1 cellular context compared by ENCODE assay signal in the genomic region with DNA sequence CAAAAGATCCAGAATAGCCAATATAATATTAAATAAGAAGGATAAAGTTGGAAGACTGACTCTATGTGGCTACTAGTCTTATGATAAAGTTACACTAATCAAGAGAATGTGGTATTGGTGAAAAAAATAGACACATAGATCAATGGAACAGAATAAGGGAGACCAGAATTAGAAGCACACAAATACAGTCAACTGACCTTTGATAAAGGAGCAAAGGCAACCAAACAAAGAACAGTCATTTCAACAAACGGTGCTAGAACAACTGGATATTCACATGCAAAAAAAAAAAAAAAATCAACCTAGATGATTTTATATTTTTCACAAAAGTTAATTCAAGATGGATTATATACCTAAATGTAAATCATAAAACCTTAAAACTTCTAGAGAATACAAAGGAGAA.
TF ChIP-seq lines count a peak whose summit lies in the region.

No MANE protein-coding gene starts in this region.

TF ChIP-seq in liver, 16 proteins besides CTCF, POLR2A, EP300 and RAD21 (continued from another document):
- TF ChIP-seq, protein P1, sequence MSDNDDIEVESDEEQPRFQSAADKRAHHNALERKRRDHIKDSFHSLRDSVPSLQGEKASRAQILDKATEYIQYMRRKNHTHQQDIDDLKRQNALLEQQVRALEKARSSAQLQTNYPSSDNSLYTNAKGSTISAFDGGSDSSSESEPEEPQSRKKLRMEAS (IDR thresholded peaks at IDR 0.05) = no peak
- TF ChIP-seq, protein P2, sequence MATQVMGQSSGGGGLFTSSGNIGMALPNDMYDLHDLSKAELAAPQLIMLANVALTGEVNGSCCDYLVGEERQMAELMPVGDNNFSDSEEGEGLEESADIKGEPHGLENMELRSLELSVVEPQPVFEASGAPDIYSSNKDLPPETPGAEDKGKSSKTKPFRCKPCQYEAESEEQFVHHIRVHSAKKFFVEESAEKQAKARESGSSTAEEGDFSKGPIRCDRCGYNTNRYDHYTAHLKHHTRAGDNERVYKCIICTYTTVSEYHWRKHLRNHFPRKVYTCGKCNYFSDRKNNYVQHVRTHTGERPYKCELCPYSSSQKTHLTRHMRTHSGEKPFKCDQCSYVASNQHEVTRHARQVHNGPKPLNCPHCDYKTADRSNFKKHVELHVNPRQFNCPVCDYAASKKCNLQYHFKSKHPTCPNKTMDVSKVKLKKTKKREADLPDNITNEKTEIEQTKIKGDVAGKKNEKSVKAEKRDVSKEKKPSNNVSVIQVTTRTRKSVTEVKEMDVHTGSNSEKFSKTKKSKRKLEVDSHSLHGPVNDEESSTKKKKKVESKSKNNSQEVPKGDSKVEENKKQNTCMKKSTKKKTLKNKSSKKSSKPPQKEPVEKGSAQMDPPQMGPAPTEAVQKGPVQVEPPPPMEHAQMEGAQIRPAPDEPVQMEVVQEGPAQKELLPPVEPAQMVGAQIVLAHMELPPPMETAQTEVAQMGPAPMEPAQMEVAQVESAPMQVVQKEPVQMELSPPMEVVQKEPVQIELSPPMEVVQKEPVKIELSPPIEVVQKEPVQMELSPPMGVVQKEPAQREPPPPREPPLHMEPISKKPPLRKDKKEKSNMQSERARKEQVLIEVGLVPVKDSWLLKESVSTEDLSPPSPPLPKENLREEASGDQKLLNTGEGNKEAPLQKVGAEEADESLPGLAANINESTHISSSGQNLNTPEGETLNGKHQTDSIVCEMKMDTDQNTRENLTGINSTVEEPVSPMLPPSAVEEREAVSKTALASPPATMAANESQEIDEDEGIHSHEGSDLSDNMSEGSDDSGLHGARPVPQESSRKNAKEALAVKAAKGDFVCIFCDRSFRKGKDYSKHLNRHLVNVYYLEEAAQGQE (IDR thresholded peaks at IDR 0.05) = no peak
